Comparison of ENCODE assay signal across 26 cellular contexts in genomic region chr1:226948996-226949395, GRCh38.
"Had no signal": no experiment of that assay in that cellular context is flagged by ENCODE, and none has a peak within 500 bp of the region (broad histone marks: within the 10 kb centered on the region; RNA-seq: fewer than 3 reads in every experiment).

No MANE protein-coding gene starts in this region.

- H3K4me3 ChIP-seq: PC-9 had no signal

- H3K27ac ChIP-seq: brain microvascular endothelial cell, PC-9, RWPE1 had no signal

- DNase-seq: activated CD4-positive, alpha-beta T cell treated with anti-CD3 and anti-CD28 coated beads, Interleukin-2, amount 10 ng/mL, durations not matched to agents 24 days and 14 days; activated CD4-positive, alpha-beta T cell treated with anti-CD3 and anti-CD28 coated beads, Interleukin-2, amount 50 U/mL, for 4 hours; activated CD8-positive, alpha-beta T cell treated with anti-CD3 and anti-CD28 coated beads for 36 hours; activated effector memory CD4-positive, alpha-beta T cell treated with anti-CD3 and anti-CD28 coated beads, Interleukin-2, amount 50 U/mL, for 16 hours; activated naive CD4-positive, alpha-beta T cell; activated naive CD4-positive, alpha-beta T cell treated with anti-CD3 and anti-CD28 coated beads, Interleukin-2, amount 50 U/mL, for 16 hours; activated naive CD8-positive, alpha-beta T cell treated with anti-CD3 and anti-CD28 coated beads for 36 hours; activated T-cell treated with anti-CD3 and anti-CD28 coated beads, Interleukin-2, amount 50 U/mL, for 1 hour; activated T-cell treated with anti-CD3 and anti-CD28 coated beads, Interleukin-2, amount 50 U/mL, for 72 hours; amniotic stem cell; aorta; brain microvascular endothelial cell; Karpas-422; KBM-7; NCI-H1105; NCI-H1436; NCI-H1694; NCI-H1930; NCI-H345; NCI-H524 treated with DMSO at 0.1 percent for 48 hours; NCI-H748 treated with DMSO at 0.1 percent for 48 hours; PC-9; SW 1271 had no signal

- ATAC-seq: activated CD8-positive, alpha-beta T cell treated with anti-CD3 and anti-CD28 coated beads for 36 hours; activated T-cell treated with anti-CD3 and anti-CD28 coated beads, Interleukin-2, amount 50 U/mL, for 72 hours; activated T-helper 17 cell treated with anti-CD3 and anti-CD28 coated beads, Interleukin-2, amount 50 U/mL, for 72 hours; Right ventricle myocardium inferior had no signal

- H3K27me3 ChIP-seq: brain microvascular endothelial cell had no signal

- H3K36me3 ChIP-seq: brain microvascular endothelial cell had no signal
